1 cellular context compared by ENCODE assay signal in the genomic region with DNA sequence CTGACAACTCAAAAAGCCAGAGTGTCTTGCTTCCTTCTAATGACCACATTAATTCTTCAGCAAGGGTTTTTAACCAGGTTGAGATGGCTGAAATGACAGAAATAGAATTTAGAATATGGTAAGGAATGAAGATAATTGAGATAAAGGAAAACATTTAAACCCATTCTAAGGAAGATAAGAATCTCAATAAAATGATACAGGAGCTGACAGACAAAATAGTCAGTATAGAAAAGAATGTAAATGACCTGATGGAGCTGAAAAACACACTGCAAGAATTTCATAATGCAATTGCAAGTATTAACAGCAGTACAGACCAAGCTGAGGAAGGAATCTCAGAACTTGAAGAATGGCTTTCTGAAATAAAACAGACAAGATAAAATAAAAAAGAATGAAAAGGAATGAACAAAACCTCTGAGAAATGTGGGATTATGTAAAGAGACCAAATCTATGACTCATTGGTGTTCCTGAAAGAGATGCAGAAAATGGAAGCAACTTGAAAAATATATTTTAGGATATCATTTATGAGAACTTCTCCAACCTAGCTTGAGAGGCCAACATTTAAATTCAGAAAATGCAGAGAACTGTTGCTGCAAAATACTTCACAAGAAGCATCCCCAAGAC.
TF ChIP-seq lines count a peak whose summit lies in the region.

No MANE protein-coding gene starts in this region.

TF ChIP-seq in IMR-90, 13 proteins besides CTCF, POLR2A, EP300 and RAD21:
- TF ChIP-seq ELK1 (IDR thresholded peaks at IDR 0.05; ENCODE audit: borderline replicate concordance, low read depth, low read length) (no peak), FOS (IDR thresholded peaks at IDR 0.05; ENCODE audit: low read depth, low read length) (0 out of 2 replicates have a peak, but pooled peaks have one; percentile 19)
- TF ChIP-seq, protein P1, sequence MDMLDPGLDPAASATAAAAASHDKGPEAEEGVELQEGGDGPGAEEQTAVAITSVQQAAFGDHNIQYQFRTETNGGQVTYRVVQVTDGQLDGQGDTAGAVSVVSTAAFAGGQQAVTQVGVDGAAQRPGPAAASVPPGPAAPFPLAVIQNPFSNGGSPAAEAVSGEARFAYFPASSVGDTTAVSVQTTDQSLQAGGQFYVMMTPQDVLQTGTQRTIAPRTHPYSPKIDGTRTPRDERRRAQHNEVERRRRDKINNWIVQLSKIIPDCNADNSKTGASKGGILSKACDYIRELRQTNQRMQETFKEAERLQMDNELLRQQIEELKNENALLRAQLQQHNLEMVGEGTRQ (IDR thresholded peaks at IDR 0.05; ENCODE audit: low read depth, low read length), result no peak
